8 cellular contexts compared by ENCODE assay signal in the genomic region with DNA sequence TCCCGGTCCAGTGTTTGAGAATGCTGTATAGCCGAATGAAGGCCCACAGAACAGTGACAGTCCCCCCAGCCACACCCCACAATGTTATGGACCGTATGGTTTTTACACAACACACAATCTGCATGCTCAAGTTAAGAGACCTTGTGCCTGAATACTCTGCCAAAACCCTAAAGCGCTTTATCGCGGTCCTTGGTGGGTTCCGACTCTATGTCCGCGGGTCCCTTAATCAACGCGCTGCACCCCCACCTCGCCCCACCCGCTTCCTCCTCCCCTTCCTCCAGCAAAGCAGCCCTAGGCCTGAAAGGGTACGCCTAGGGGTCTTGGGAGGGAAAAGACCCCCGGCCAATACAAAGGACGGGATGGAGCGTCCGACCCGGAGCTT. TPM values are rescaled to one million over a fixed set of nuclear protein-coding genes. Genes with fewer than 3 reads are reported as not detected.
DNase-seq lines count a peak whose midpoint lies in the region; ATAC-seq and TF ChIP-seq lines count a peak whose summit lies in the region.

No MANE protein-coding gene starts in this region.

- H3K36me3 ChIP-seq in GM23338 (ENCODE audit: insufficient read depth) (peaks cover 16% of the 10 kb centered on the region), cardiac muscle cell (peaks cover 31% of the 10 kb centered on the region), psoas muscle (ENCODE audit: insufficient read depth in 1 of 2, low read depth in 1 of 2) (peaks cover 2 to 56% of the 10 kb centered on the region in 2 donors)

- H3K27me3 ChIP-seq in GM23338 (ENCODE audit: insufficient read depth) (no peaks in the 10 kb centered on the region), cardiac muscle cell (no peaks in the 10 kb centered on the region), psoas muscle (ENCODE audit: insufficient read depth in 3 of 3, low read length in 2 of 3) (no peaks in the 10 kb centered on the region)

- H3K27ac ChIP-seq in GM23338 (ENCODE audit: low read depth) (no peak overlapping the region; the same call in 1 of the 2 replicates), cardiac muscle cell (peak overlapping the region; percentile 93), psoas muscle (peak overlapping the region; percentile 81)

- H2AFZ ChIP-seq in GM23338: no peak overlapping the region

- H3K4me1 ChIP-seq in GM23338 (ENCODE audit: insufficient read depth) (no peaks in the 10 kb centered on the region), cardiac muscle cell (ENCODE audit: low read depth) (peaks cover 5% of the 10 kb centered on the region), psoas muscle (peaks cover 33% of the 10 kb centered on the region)

- no peaks in the 10 kb centered on the region for H3K9me3 Mint-ChIP-seq in GM23338

- no peaks in the 10 kb centered on the region for H3K9me2 ChIP-seq in GM23338 (ENCODE audit: insufficient read depth)

- peak overlapping the region; percentile 91 for H3K4me3 Mint-ChIP-seq in GM23338

- H3K4me2 ChIP-seq in GM23338: peak overlapping the region; percentile 81

- H3K4me1 Mint-ChIP-seq in GM23338: peaks cover 4% of the 10 kb centered on the region; the same call in 1 of the 3 replicates

- intact Hi-C loops in psoas muscle (cut with DNase I): no loop called here

- H3K79me2 ChIP-seq in GM23338 (replicated peaks; ENCODE audit: insufficient read depth): peaks cover 26% of the 10 kb centered on the region

- DNase-seq in EH (ENCODE audit: low read depth): peak; percentile 38
- DNase-seq in GM23338 (ENCODE audit: low spot score): peak; percentile 56
- peak; percentile 4 for DNase-seq in NCI-H2227 treated with DMSO at 0.1 percent for 48 hours (lab: John Stamatoyannopoulos, UW)
- peak; percentile 43 for DNase-seq in activated naive CD4-positive, alpha-beta T cell treated with Interleukin-2 at 50 U/mL for 16 hours
- DNase-seq in cardiac muscle cell (ENCODE audit: low read depth in 1 of 2, low spot score in 1 of 2): peak; percentile 30 to 35
- DNase-seq in psoas muscle: no peak
- DNase-seq in NCI-H446 treated with DMSO at 0.1 percent for 48 hours (lab: John Stamatoyannopoulos, UW): no peak
- DNase-seq in COR-L47 (lab: John Stamatoyannopoulos, UW): no peak

- H3K4me3 ChIP-seq in GM23338 (peak overlapping the region; percentile 60), cardiac muscle cell (peak overlapping the region; percentile 88), psoas muscle (peak overlapping the region; percentile 73)

- WGBS in psoas muscle, 3 donors: 1% methylated on average over 15 to 19 of the region's 19 CpGs

- H3K27me3 Mint-ChIP-seq in GM23338 (ENCODE audit: insufficient read depth, low read depth, poor library complexity): peaks cover 2% of the 10 kb centered on the region

- no peaks in the 10 kb centered on the region for H3K9me3 ChIP-seq in cardiac muscle cell (ENCODE audit: low read depth)
- H3K9me3 ChIP-seq in psoas muscle: no peaks in the 10 kb centered on the region

- ATAC-seq in GM23338 (peak; percentile 63), psoas muscle (peak; percentile 31 to 59 (median 40))

- TF ChIP-seq CTCF in GM23338 (conservative IDR thresholded peaks at IDR 0.05; ENCODE audit: low read depth in 2 of 2) (no peak), cardiac muscle cell (IDR thresholded peaks at IDR 0.05; ENCODE audit: low read depth, low read length) (no peak), psoas muscle (IDR thresholded peaks at IDR 0.05) (no peak)

- H3K27ac Mint-ChIP-seq in GM23338: peak overlapping the region; percentile 74

- no peaks in the 10 kb centered on the region for H3F3A ChIP-seq in GM23338 (replicated peaks; ENCODE audit: low read depth)

- H3K36me3 Mint-ChIP-seq in GM23338 (ENCODE audit: low read depth): peaks cover 21% of the 10 kb centered on the region; the same call in 2 of the 3 replicates

- H4K20me1 ChIP-seq in GM23338 (replicated peaks; ENCODE audit: insufficient read depth): no peaks in the 10 kb centered on the region

TF ChIP-seq in GM23338, 12 proteins besides CTCF, POLR2A, EP300 and RAD21 (continues in another document):
- TF ChIP-seq, protein P1, sequence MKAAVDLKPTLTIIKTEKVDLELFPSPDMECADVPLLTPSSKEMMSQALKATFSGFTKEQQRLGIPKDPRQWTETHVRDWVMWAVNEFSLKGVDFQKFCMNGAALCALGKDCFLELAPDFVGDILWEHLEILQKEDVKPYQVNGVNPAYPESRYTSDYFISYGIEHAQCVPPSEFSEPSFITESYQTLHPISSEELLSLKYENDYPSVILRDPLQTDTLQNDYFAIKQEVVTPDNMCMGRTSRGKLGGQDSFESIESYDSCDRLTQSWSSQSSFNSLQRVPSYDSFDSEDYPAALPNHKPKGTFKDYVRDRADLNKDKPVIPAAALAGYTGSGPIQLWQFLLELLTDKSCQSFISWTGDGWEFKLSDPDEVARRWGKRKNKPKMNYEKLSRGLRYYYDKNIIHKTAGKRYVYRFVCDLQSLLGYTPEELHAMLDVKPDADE (IDR thresholded peaks at IDR 0.05): no peak
- no peak for TF ChIP-seq ZNF331 (CRISPR knock-in tag; IDR thresholded peaks at IDR 0.05; ENCODE audit: low read depth)
- TF ChIP-seq EZH2 (IDR thresholded peaks at IDR 0.05; ENCODE audit: low read depth, unreplicated experiment): no peak
- no peak for TF ChIP-seq STAT1 (IDR thresholded peaks at IDR 0.05; ENCODE audit: unreplicated experiment)
- TF ChIP-seq POLR2AphosphoS5 (IDR thresholded peaks at IDR 0.05; ENCODE audit: low read depth): no peak
- no peak for TF ChIP-seq CREB1 (CRISPR knock-in tag; IDR thresholded peaks at IDR 0.05; ENCODE audit: low read depth)
- no peak for TF ChIP-seq EZH2phosphoT487 (IDR thresholded peaks at IDR 0.05; ENCODE audit: unreplicated experiment)
- TF ChIP-seq NANOG (IDR thresholded peaks at IDR 0.05; ENCODE audit: borderline replicate concordance): no peak
- no peak for TF ChIP-seq ZNF114 (CRISPR knock-in tag; IDR thresholded peaks at IDR 0.05)

RNA-seq across cellular contexts. Expression of a gene that starts 0.4 kb away (rescaled TPM):
- total RNA-seq in GM23338 (2014; rRNA removed; shearing (Covaris generic)): 94.7 and 104 TPM in 2 replicates
- polyA plus RNA-seq in GM23338 (2016; fragmentation: Nextera tagmentation; extraction: Ambion mirVana) (39.6 and 42.3 TPM in 2 replicates), cardiac muscle cell (79.2 and 104 TPM in 2 replicates), psoas muscle (10 to 100 TPM; 24.7 to 52.1 (median 42.1) TPM)
- total RNA-seq in cardiac muscle cell (81.7 and 88.7 TPM in 2 replicates), psoas muscle (10 to 100 TPM; 30.7 to 37.1 (median 34.3) TPM)

RNA-seq across cellular contexts. Expression of a gene that starts 21.0 kb away (rescaled TPM):
- total RNA-seq in GM23338 (2014; rRNA removed; shearing (Covaris generic)): 169 and 197 TPM in 2 replicates
- polyA plus RNA-seq in GM23338 (2016; fragmentation: Nextera tagmentation; extraction: Ambion mirVana) (337 and 338 TPM in 2 replicates), cardiac muscle cell (355 and 403 TPM in 2 replicates), psoas muscle (100 to 1,000 TPM; 182 to 357 (median 235) TPM)
- total RNA-seq in cardiac muscle cell (88.9 and 133 TPM in 2 replicates), psoas muscle (100 to 1,000 TPM; 113 to 229 (median 183) TPM)

Comparison
In these comparisons a context has a peak if more than half of its experiments do, and no peak if none do; other contexts are left out.
1. DNase-seq: peak in EH (single experiment), GM23338 (single experiment), NCI-H2227 treated with DMSO at 0.1 percent for 48 hours (single experiment), activated naive CD4-positive, alpha-beta T cell treated with Interleukin-2 at 50 U/mL for 16 hours (single experiment) and cardiac muscle cell (2 of 2); none in psoas muscle (0 of 2), NCI-H446 treated with DMSO at 0.1 percent for 48 hours (single experiment) and COR-L47 (single experiment).
2. Peak in every context shown above with its lines, with median percentiles within 50 percentile points of each other: H3K4me3 ChIP-seq.